Comparison of ENCODE assay signal across 10 cellular contexts in the genomic region with DNA sequence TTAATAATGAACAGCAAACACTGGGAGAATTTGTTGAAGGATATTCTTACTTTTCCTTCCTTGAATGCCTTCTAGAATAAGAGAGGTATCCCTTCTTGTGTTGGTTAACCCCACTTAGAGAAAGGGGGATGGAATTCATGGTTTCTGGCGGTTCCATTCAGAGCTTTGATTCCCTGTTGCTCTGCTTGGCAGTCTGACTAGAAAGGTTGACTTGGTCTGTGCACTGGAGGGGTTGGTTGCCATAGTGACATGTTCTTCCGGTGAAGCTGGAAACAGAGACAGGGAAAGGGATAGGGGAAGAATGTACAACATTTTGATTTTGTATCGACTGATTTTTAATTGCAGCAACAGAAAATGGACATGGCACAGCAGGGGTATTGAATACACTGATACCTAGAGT. TPM values are rescaled to one million over a fixed set of nuclear protein-coding genes. Genes with fewer than 3 reads are reported as not detected.
DNase-seq lines count a peak whose midpoint lies in the region; ATAC-seq and TF ChIP-seq lines count a peak whose summit lies in the region.
"Had no signal": no experiment of that assay in that cellular context is flagged by ENCODE, and none has a peak within 500 bp of the region (broad histone marks: within the 10 kb centered on the region; RNA-seq: fewer than 3 reads in every experiment).

No MANE protein-coding gene starts in this region.

- POLR2A ChIA-PET in SK-N-SH (lab: Yijun Ruan, JAX) = interaction anchor here (0.9 to 1.3 kb wide), 4 partner anchors 61 to 474 kb away, joined by 3 to 5 read pairs (median 4); partner anchors contain the start of gene MRPS33

- 7% methylated on average over 3 of the region's 3 CpGs for WGBS in SK-N-SH (ENCODE audit: low lambda C conversion rate)
- WGBS in thyroid gland, 2 donors = 26 to 30% methylated on average over 3 of the region's 3 CpGs

- H3F3A ChIP-seq in SK-N-SH (replicated peaks; ENCODE audit: insufficient read depth) = no peaks in the 10 kb centered on the region

- TF ChIP-seq CTCF in SK-N-SH (IDR thresholded peaks at IDR 0.05) = no peak
- TF ChIP-seq CTCF in epithelial cell of proximal tubule (conservative IDR thresholded peaks at IDR 0.05; ENCODE audit: low read depth, low read length) = no peak
- TF ChIP-seq CTCF in thyroid gland (IDR thresholded peaks at IDR 0.05) = no peak
- TF ChIP-seq CTCF in right atrium auricular region (IDR thresholded peaks at IDR 0.05) = no peak

- H2AFZ ChIP-seq in SK-N-SH (ENCODE audit: low read depth) = no peak overlapping the region

- TF ChIP-seq EP300 in SK-N-SH (IDR thresholded peaks at IDR 0.05; ENCODE audit: borderline replicate concordance in 1 of 2, low read depth in 1 of 2, low read length in 1 of 2) = no peak

- H3K27me3 ChIP-seq in SK-N-SH (ENCODE audit: insufficient read depth) = peaks cover 26% of the 10 kb centered on the region
- H3K27me3 ChIP-seq in thyroid gland = no peaks in the 10 kb centered on the region
- H3K27me3 ChIP-seq in right atrium auricular region = no peaks in the 10 kb centered on the region

- H3K4me1 ChIP-seq in SK-N-SH (ENCODE audit: control insufficient read depth in 1 of 2, insufficient read depth in 2 of 2, low read depth in 1 of 2, low read length in 1 of 2) = peaks cover 4 to 31% of the 10 kb centered on the region in 2 experiments; a peak in 2 of 4 replicates
- peaks cover 0 to 14% of the 10 kb centered on the region in 2 donors for H3K4me1 ChIP-seq in thyroid gland
- peaks cover 0 to 37% of the 10 kb centered on the region in 2 donors for H3K4me1 ChIP-seq in right atrium auricular region

- peak in 1 of 2 donors; percentile 13 for TF ChIP-seq POLR2A in thyroid gland (IDR thresholded peaks at IDR 0.05)

- H3K4me2 ChIP-seq in SK-N-SH = no peak overlapping the region

- no peaks in the 10 kb centered on the region for H3K9me2 ChIP-seq in SK-N-SH

- no peak overlapping the region for H3K9ac ChIP-seq in SK-N-SH

- intact Hi-C loops in thyroid gland (cut with DNase I) = loop anchor here (10.0 kb wide), 1 partner anchor 148 kb away; no protein-coding TSS in a partner anchor

- peak overlapping the region in 1 of 2 experiments; percentile 33; a peak in 2 of 4 replicates for H3K4me3 ChIP-seq in SK-N-SH (ENCODE audit: low read depth in 2 of 2, low read length in 1 of 2)
- H3K4me3 ChIP-seq in epithelial cell of proximal tubule (ENCODE audit: low read depth, low read length) = peak overlapping the region; percentile 87
- H3K4me3 ChIP-seq in thyroid gland (replicated peaks in 1 of 3) = no peak overlapping the region
- H3K4me3 ChIP-seq in right atrium auricular region = no peak overlapping the region
- H3K4me3 ChIP-seq: ascending aorta had no signal

- H4K20me1 ChIP-seq in SK-N-SH (ENCODE audit: insufficient read depth) = no peaks in the 10 kb centered on the region

- TF ChIP-seq RAD21 in SK-N-SH (IDR thresholded peaks at IDR 0.05; ENCODE audit: low read length) = no peak

- H3K79me2 ChIP-seq in SK-N-SH (ENCODE audit: insufficient read depth) = no peaks in the 10 kb centered on the region

- CTCF ChIA-PET in SK-N-SH (lab: Yijun Ruan, JAX) = interaction anchor here (0.9 to 9.1 kb wide), 8 partner anchors 9 to 573 kb away, joined by 3 to 165 read pairs (median 4); no protein-coding TSS in a partner anchor

- no peak for ATAC-seq in SK-N-SH treated with all-trans-retinoic acid at 6 μM for 48 hours
- no peak for ATAC-seq in GM21737 (IDR thresholded peaks at IDR 0.05; ENCODE audit: unreplicated experiment)

- no peaks in the 10 kb centered on the region for H3K36me3 ChIP-seq in SK-N-SH (replicated peaks in 1 of 2; ENCODE audit: control insufficient read depth in 1 of 2, insufficient read depth in 2 of 2, low read length in 1 of 2)
- H3K36me3 ChIP-seq in thyroid gland = no peaks in the 10 kb centered on the region
- no peaks in the 10 kb centered on the region for H3K36me3 ChIP-seq in right atrium auricular region
- H3K36me3 ChIP-seq: ascending aorta had no signal

- H3K9me3 ChIP-seq in SK-N-SH (no peaks in the 10 kb centered on the region), thyroid gland (no peaks in the 10 kb centered on the region), right atrium auricular region (no peaks in the 10 kb centered on the region)
- H3K9me3 ChIP-seq: ascending aorta had no signal

- DNase-seq in SK-N-SH (peak; percentile 75), NCI-H524 (lab: John Stamatoyannopoulos, UW) (peak; percentile 17 to 72), epithelial cell of proximal tubule (ENCODE audit: low read depth) (no peak), thyroid gland (peak; percentile 63 to 68), right atrium auricular region (ENCODE audit: low spot score) (no peak)
- no peak for DNase-seq in activated T-cell treated with anti-CD3 and anti-CD28 coated beads, Interleukin-2, amount 50 U/mL, for 1 hour
- DNase-seq: stimulated activated CD4-positive, alpha-beta T cell treated with anti-CD3 and anti-CD28 coated beads, Interleukin-1b, Interleukin-23, amount 100 ng/mL, for 48 hours had no signal

- peak overlapping the region in 1 of 2 experiments; percentile 67; a peak in 2 of 4 replicates for H3K27ac ChIP-seq in SK-N-SH (ENCODE audit: low read depth in 2 of 2, low read length in 1 of 2)
- H3K27ac ChIP-seq in thyroid gland = no peak overlapping the region
- no peak overlapping the region for H3K27ac ChIP-seq in right atrium auricular region
- H3K27ac ChIP-seq: ascending aorta had no signal

TF ChIP-seq in SK-N-SH, 30 proteins besides CTCF, POLR2A, EP300 and RAD21:
- peak; percentile 40; the same call in 1 of the 2 replicates for TF ChIP-seq MXI1 (IDR thresholded peaks at IDR 0.05; ENCODE audit: low read depth, low read length)
- no peak for TF ChIP-seq POLR2AphosphoS5 (IDR thresholded peaks at IDR 0.05; ENCODE audit: low read depth, low read length)
TF ChIP-seq in SK-N-SH: peak in this region for 1.

TF ChIP-seq in SK-N-SH treated with all-trans-retinoic acid at 6 μM for 48 hours, 23 proteins besides CTCF, POLR2A, EP300 and RAD21:
- no peak for TF ChIP-seq ZNF8 (CRISPR knock-in tag; IDR thresholded peaks at IDR 0.05)
- TF ChIP-seq ZNF565 (CRISPR knock-in tag; conservative IDR thresholded peaks at IDR 0.05; ENCODE audit: low read depth) = no peak
- no peak for TF ChIP-seq SNAI2 (CRISPR knock-in tag; IDR thresholded peaks at IDR 0.05)
- TF ChIP-seq ESRRG (CRISPR knock-in tag; IDR thresholded peaks at IDR 0.05) = no peak
- no peak for TF ChIP-seq GLIS3 (CRISPR knock-in tag; IDR thresholded peaks at IDR 0.05)
- no peak for TF ChIP-seq TOX (CRISPR knock-in tag; IDR thresholded peaks at IDR 0.05; ENCODE audit: borderline replicate concordance)
- TF ChIP-seq CREB5 (CRISPR knock-in tag; IDR thresholded peaks at IDR 0.05; ENCODE audit: low read depth) = no peak
- TF ChIP-seq, protein P1, sequence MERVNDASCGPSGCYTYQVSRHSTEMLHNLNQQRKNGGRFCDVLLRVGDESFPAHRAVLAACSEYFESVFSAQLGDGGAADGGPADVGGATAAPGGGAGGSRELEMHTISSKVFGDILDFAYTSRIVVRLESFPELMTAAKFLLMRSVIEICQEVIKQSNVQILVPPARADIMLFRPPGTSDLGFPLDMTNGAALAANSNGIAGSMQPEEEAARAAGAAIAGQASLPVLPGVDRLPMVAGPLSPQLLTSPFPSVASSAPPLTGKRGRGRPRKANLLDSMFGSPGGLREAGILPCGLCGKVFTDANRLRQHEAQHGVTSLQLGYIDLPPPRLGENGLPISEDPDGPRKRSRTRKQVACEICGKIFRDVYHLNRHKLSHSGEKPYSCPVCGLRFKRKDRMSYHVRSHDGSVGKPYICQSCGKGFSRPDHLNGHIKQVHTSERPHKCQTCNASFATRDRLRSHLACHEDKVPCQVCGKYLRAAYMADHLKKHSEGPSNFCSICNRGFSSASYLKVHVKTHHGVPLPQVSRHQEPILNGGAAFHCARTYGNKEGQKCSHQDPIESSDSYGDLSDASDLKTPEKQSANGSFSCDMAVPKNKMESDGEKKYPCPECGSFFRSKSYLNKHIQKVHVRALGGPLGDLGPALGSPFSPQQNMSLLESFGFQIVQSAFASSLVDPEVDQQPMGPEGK (CRISPR knock-in tag; IDR thresholded peaks at IDR 0.05; ENCODE audit: borderline replicate concordance) = no peak
- TF ChIP-seq OSR1 (CRISPR knock-in tag; IDR thresholded peaks at IDR 0.05) = no peak
- TF ChIP-seq RARB (CRISPR knock-in tag; IDR thresholded peaks at IDR 0.05) = no peak

RNA-seq across cellular contexts. Expression of gene TMEM178B, which starts 2.5 kb away (rescaled TPM):
- polyA plus RNA-seq in SK-N-SH (2012; rRNA removed) = 0.16 and 0.20 TPM in 2 replicates
- polyA plus RNA-seq in SK-N-SH (2012; cell fraction: cytosol; rRNA removed) = 0.13 and 0.24 TPM in 2 replicates
- polyA plus RNA-seq in SK-N-SH (2012; cell fraction: nucleus; rRNA removed) = 0.11 and 0.19 TPM in 2 replicates
- total RNA-seq in epithelial cell of proximal tubule (3.1 and 8.6 TPM in 2 replicates), thyroid gland (10 to 100 TPM in 3 of 4 donors, 1 to 10 TPM in 1; 7.7 to 49.9 (median 25.9) TPM), right atrium auricular region (10 to 100 TPM; 15.8 to 48.7 TPM)

Comparison
In these comparisons a context has a peak if more than half of its experiments do, and no peak if none do; other contexts are left out.
1. DNase-seq: peak in SK-N-SH (single experiment), NCI-H524 (2 of 2) and thyroid gland (2 of 2); none in epithelial cell of proximal tubule (single experiment), activated T-cell treated with anti-CD3 and anti-CD28 coated beads, Interleukin-2, amount 50 U/mL, for 1 hour (single experiment) and right atrium auricular region (single experiment).